Comparison of ENCODE assay signal across 22 cellular contexts in genomic region chr3:10954740-10955139, GRCh38. TPM values are rescaled to one million over a fixed set of nuclear protein-coding genes. Genes with fewer than 3 reads are reported as not detected.
A peak's percentile ranks its signal among the peaks of the same experiment; 100 is the strongest.
DNase-seq lines count a peak whose midpoint lies in the region; ATAC-seq, FAIRE-seq and TF ChIP-seq lines count a peak whose summit lies in the region.
"Had no signal": no experiment of that assay in that cellular context is flagged by ENCODE, and none has a peak within 500 bp of the region (broad histone marks: within the 10 kb centered on the region; RNA-seq: fewer than 3 reads in every experiment).

No MANE protein-coding gene starts in this region.

- TF ChIP-seq POLR2A in HepG2 (IDR thresholded peaks at IDR 0.05; ENCODE audit: insufficient read depth in 1 of 2, low read depth in 2 of 2, low read length in 2 of 2) (no peak), right lobe of liver (IDR thresholded peaks at IDR 0.05) (no peak)

- H3K4me1 Mint-ChIP-seq in endothelial cell (ENCODE audit: unreplicated experiment): no peaks in the 10 kb centered on the region
- peaks cover 22% of the 10 kb centered on the region for H3K4me1 Mint-ChIP-seq in neural progenitor cell

- no peak overlapping the region for H3K27ac ChIP-seq in HepG2 (ENCODE audit: extremely low read length, insufficient read depth, low read length)
- no peak overlapping the region for H3K27ac ChIP-seq in right lobe of liver
- no peak overlapping the region for H3K27ac ChIP-seq in neural progenitor cell
- H3K27ac ChIP-seq: 22Rv1, A549 had no signal

- TF ChIP-seq RAD21 in HepG2 (CRISPR knock-in tag; IDR thresholded peaks at IDR 0.05): no peak

- TF ChIP-seq CTCF in HepG2 (CRISPR knock-in tag; IDR thresholded peaks at IDR 0.05): no peak
- TF ChIP-seq CTCF in right lobe of liver (IDR thresholded peaks at IDR 0.05): no peak
- TF ChIP-seq CTCF in endothelial cell (IDR thresholded peaks at IDR 0.05; ENCODE audit: unreplicated experiment): no peak
- TF ChIP-seq CTCF in neural progenitor cell (IDR thresholded peaks at IDR 0.05): no peak

- peaks cover 8% of the 10 kb centered on the region for H3K27me3 Mint-ChIP-seq in endothelial cell (ENCODE audit: unreplicated experiment)
- peaks cover 7% of the 10 kb centered on the region for H3K27me3 Mint-ChIP-seq in neural progenitor cell (ENCODE audit: insufficient read depth, low read depth)

- no peaks in the 10 kb centered on the region for H3K79me2 ChIP-seq in HepG2 (ENCODE audit: insufficient read depth, low read length)
- H3K79me2 ChIP-seq in neural progenitor cell (ENCODE audit: low read depth): no peaks in the 10 kb centered on the region

- no peaks in the 10 kb centered on the region for H3F3A ChIP-seq in neural progenitor cell (ENCODE audit: low read depth)

- H3K4me3 ChIP-seq in HepG2 (replicated peaks in 1 of 3; ENCODE audit: insufficient read depth in 1 of 3, low read depth in 2 of 3, low read length in 3 of 3) (no peak overlapping the region), right lobe of liver (no peak overlapping the region), neural progenitor cell (no peak overlapping the region)
- H3K4me3 ChIP-seq: A549, GM12878 had no signal

- H3K4me3 Mint-ChIP-seq in endothelial cell (ENCODE audit: unreplicated experiment): no peak overlapping the region
- no peak overlapping the region for H3K4me3 Mint-ChIP-seq in neural progenitor cell
- H3K4me3 Mint-ChIP-seq: CD8-positive, alpha-beta T cell; H9 had no signal

- no peak for ATAC-seq in HepG2
- no peak for ATAC-seq in right lobe of liver
- no peak for ATAC-seq in GM19463 (IDR thresholded peaks at IDR 0.05; ENCODE audit: unreplicated experiment)
- ATAC-seq: A549; CD8-positive, alpha-beta T cell; GM12878 had no signal

- POLR2A ChIA-PET in HepG2 (lab: Yijun Ruan, JAX): no interaction called here

- H3K27me3 ChIP-seq in HepG2 (ENCODE audit: control insufficient read depth in 1 of 2, insufficient read depth in 2 of 2, low read length in 2 of 2): peaks cover 10 to 36% of the 10 kb centered on the region in 2 experiments; a peak in 4 of 5 replicates
- no peaks in the 10 kb centered on the region for H3K27me3 ChIP-seq in right lobe of liver
- no peaks in the 10 kb centered on the region for H3K27me3 ChIP-seq in neural progenitor cell

- 10% methylated on average over 3 of the region's 3 CpGs for WGBS in HepG2 (ENCODE audit: low lambda C conversion rate)
- 64% methylated on average over 3 of the region's 3 CpGs for WGBS in right lobe of liver (ENCODE audit: insufficient coverage, low coverage, low lambda C conversion rate, missing lambda C conversion rate)

- H3K4me2 ChIP-seq in HepG2 (ENCODE audit: low read depth, low read length) (no peak overlapping the region), neural progenitor cell (no peak overlapping the region)
- H3K4me2 ChIP-seq: A549 had no signal

- intact Hi-C loops in HepG2 (cut with micrococcal nuclease; ENCODE audit: unreplicated experiment) (no loop called here), right lobe of liver (cut with DNase I) (no loop called here)

- no peaks in the 10 kb centered on the region for H3K36me3 Mint-ChIP-seq in endothelial cell (ENCODE audit: low read depth, unreplicated experiment)
- no peaks in the 10 kb centered on the region for H3K36me3 Mint-ChIP-seq in neural progenitor cell
- H3K36me3 Mint-ChIP-seq: CD8-positive, alpha-beta T cell had no signal

- H3K27ac Mint-ChIP-seq in endothelial cell (ENCODE audit: unreplicated experiment) (peak overlapping the region; percentile 46), neural progenitor cell (peak overlapping the region; percentile 47)
- H3K27ac Mint-ChIP-seq: CD8-positive, alpha-beta T cell had no signal

- H3K9me3 ChIP-seq in HepG2 (ENCODE audit: low read length) (no peaks in the 10 kb centered on the region), right lobe of liver (no peaks in the 10 kb centered on the region), neural progenitor cell (ENCODE audit: low read depth) (no peaks in the 10 kb centered on the region)
- H3K9me3 ChIP-seq: A549 had no signal

- no peaks in the 10 kb centered on the region for H3K4me1 ChIP-seq in HepG2 (ENCODE audit: insufficient read depth, low read length)
- H3K4me1 ChIP-seq in right lobe of liver: no peaks in the 10 kb centered on the region
- no peaks in the 10 kb centered on the region for H3K4me1 ChIP-seq in neural progenitor cell
- H3K4me1 ChIP-seq: A549 had no signal

- FAIRE-seq in HepG2 (lab: Jason Lieb, UNC): no peak
- FAIRE-seq in urothelium cell line (lab: Jason Lieb, UNC): peak; percentile 98
- FAIRE-seq: A549, GM12878, H1 had no signal

- TF ChIP-seq EP300 in HepG2 (IDR thresholded peaks at IDR 0.05; ENCODE audit: low read depth in 2 of 2, low read length in 2 of 2) (no peak), HepG2 (CRISPR knock-in tag; IDR thresholded peaks at IDR 0.05; ENCODE audit: borderline replicate concordance) (no peak)

- in situ Hi-C loops in HepG2 (cut with HindIII; ENCODE audit: extremely low pct_ligation_motif_present, low pct_unique_long_range_greater_than_20kb): no loop called here

- no peak overlapping the region for H2AFZ ChIP-seq in HepG2 (ENCODE audit: low read length)
- H2AFZ ChIP-seq in neural progenitor cell (replicated peaks): no peak overlapping the region

- DNase-seq in HepG2 (ENCODE audit: low spot score): no peak
- DNase-seq in right lobe of liver: no peak
- DNase-seq in endothelial cell (ENCODE audit: low spot score): no peak
- DNase-seq in neural progenitor cell (ENCODE audit: low spot score): no peak
- no peak for DNase-seq in urothelium cell line (ENCODE audit: low spot score)
- DNase-seq in HT-29 (ENCODE audit: low spot score): no peak
- no peak for DNase-seq in OCI-M2 (lab: John Stamatoyannopoulos, UW; ENCODE audit: unreplicated experiment)
- DNase-seq: AML-193; CD8-positive, alpha-beta T cell; DMS 273 treated with DMSO at 0.1 percent for 48 hours; DMS53; DND-41; EL; H9; IMR-90 had no signal

- H3K36me3 ChIP-seq in HepG2 (replicated peaks in 1 of 2; ENCODE audit: control insufficient read depth in 1 of 2, insufficient read depth in 2 of 2, low read length in 2 of 2) (no peaks in the 10 kb centered on the region), right lobe of liver (no peaks in the 10 kb centered on the region), neural progenitor cell (no peaks in the 10 kb centered on the region)

- H3K9ac ChIP-seq in HepG2 (ENCODE audit: insufficient read depth, low read depth, low read length) (no peak overlapping the region), neural progenitor cell (no peak overlapping the region)

- CTCF ChIA-PET in HepG2 (lab: Yijun Ruan, JAX; ENCODE audit: low intra/inter-chr PET ratio, low total read pairs): no interaction called here

- H3K9me3 Mint-ChIP-seq in endothelial cell (ENCODE audit: unreplicated experiment) (no peaks in the 10 kb centered on the region), neural progenitor cell (no peaks in the 10 kb centered on the region)
- H3K9me3 Mint-ChIP-seq: CD8-positive, alpha-beta T cell; H9 had no signal

- H4K20me1 ChIP-seq in HepG2 (ENCODE audit: insufficient read depth, low read length): no peaks in the 10 kb centered on the region
- no peaks in the 10 kb centered on the region for H4K20me1 ChIP-seq in neural progenitor cell (ENCODE audit: low read depth)

- BruUV-seq in HepG2 (replicated peaks; lab: Mats Ljungman, UMichigan): no TSS peak

TF ChIP-seq in HepG2, 621 proteins besides CTCF, POLR2A, EP300 and RAD21:
- TF ChIP-seq HDAC6 (IDR thresholded peaks at IDR 0.05; ENCODE audit: low read depth, low read length) (no peak), MNT (IDR thresholded peaks at IDR 0.05) (peak; percentile 93), ZKSCAN5 (CRISPR knock-in tag; IDR thresholded peaks at IDR 0.05) (no peak), NFYC (CRISPR knock-in tag; IDR thresholded peaks at IDR 0.05) (no peak)

RNA-seq across cellular contexts. Expression of gene SLC6A1, which starts 37.8 kb away (rescaled TPM):
- total RNA-seq in HepG2 (2016; rRNA removed; fragmentation: Illumina TruSeq; extraction: Trizol) (not detected in 2 replicates), right lobe of liver (10 to 100 TPM; 14.5 to 70.1 (median 37.3) TPM), endothelial cell (ENCODE audit: unreplicated experiment) (7.5 TPM), neural progenitor cell (ENCODE audit: low replicate concordance) (0.52 and 0.77 TPM in 2 replicates)
- not detected in 2 replicates for total RNA-seq in HepG2 (2016; cell fraction: cytosol; rRNA removed; fragmentation: Illumina TruSeq; extraction: Trizol; ENCODE audit: low read depth)
- total RNA-seq in HepG2 (2016; cell fraction: insoluble cytoplasmic fraction; rRNA removed; fragmentation: Illumina TruSeq; extraction: Trizol): not detected in 2 replicates
- total RNA-seq in HepG2 (2016; cell fraction: membrane; rRNA removed; fragmentation: Illumina TruSeq; extraction: Trizol): not detected in 2 replicates
- not detected in 2 replicates for total RNA-seq in HepG2 (2016; cell fraction: nucleus; rRNA removed; fragmentation: Illumina TruSeq; extraction: Trizol)
- polyA plus RNA-seq in HepG2 (2011; rRNA removed): 0.04 TPM in 1 of 2 replicates, not detected in the other
- polyA plus RNA-seq in HepG2 (2011; cell fraction: cytosol; rRNA removed): not detected in 2 replicates
- polyA plus RNA-seq in HepG2 (2011; cell fraction: nucleus; rRNA removed): 0.03 and 0.05 TPM in 2 replicates
- 0.07 TPM in 1 of 2 replicates, not detected in the other for polyA plus RNA-seq in HepG2 (2012)
- polyA plus RNA-seq in HepG2 (2016; cell fraction: cytosol; fragmentation: Illumina TruSeq; extraction: Trizol; ENCODE audit: low read depth): not detected in 2 replicates
- polyA plus RNA-seq in HepG2 (2016; cell fraction: insoluble cytoplasmic fraction; fragmentation: Illumina TruSeq; extraction: Trizol; ENCODE audit: low read depth): not detected in 2 replicates
- not detected in 2 replicates for polyA plus RNA-seq in HepG2 (2016; cell fraction: membrane; fragmentation: Illumina TruSeq; extraction: Trizol; ENCODE audit: low read depth)
- polyA plus RNA-seq in HepG2 (2016; cell fraction: nucleus; fragmentation: Illumina TruSeq; extraction: Trizol; ENCODE audit: insufficient read depth, low read depth): not detected in 2 replicates
- not detected in 2 replicates for polyA minus RNA-seq in HepG2 (2011; rRNA and poly(A)+ RNA removed; ENCODE audit: low replicate concordance)
- not detected in 2 replicates for polyA minus RNA-seq in HepG2 (2011; cell fraction: cytosol; rRNA and poly(A)+ RNA removed)
- polyA minus RNA-seq in HepG2 (2011; cell fraction: nucleus; rRNA and poly(A)+ RNA removed): not detected in 2 replicates
- total RNA-seq in HT-29 (2014; rRNA removed; shearing (Covaris generic)): not detected in 2 replicates
- total RNA-seq: CD8-positive, alpha-beta T cell; G401; GM12878; H9; IMR-90 had no signal
- polyA plus RNA-seq: A549, BJ, GM12878 had no signal
